In genomic region chr1:150161747-150162581, GRCh38 we compare ENCODE assay signal across 8 cellular contexts. TPM values are rescaled to one million over a fixed set of nuclear protein-coding genes. Genes with fewer than 3 reads are reported as not detected.
DNase-seq lines count a peak whose midpoint lies in the region; ATAC-seq and TF ChIP-seq lines count a peak whose summit lies in the region.

No MANE protein-coding gene starts in this region.

- no peaks in the 10 kb centered on the region for H3K9me3 ChIP-seq in BE2C
- no peaks in the 10 kb centered on the region for H3K9me3 ChIP-seq in liver (ENCODE audit: control insufficient read depth in 4 of 4, low read length in 3 of 4)
- no peaks in the 10 kb centered on the region for H3K9me3 ChIP-seq in vagina

- peak overlapping the region; percentile 19 for H3K27ac ChIP-seq in adipose tissue (ENCODE audit: low read depth, low read length)
- peak overlapping the region; percentile 15 to 81 for H3K27ac ChIP-seq in liver (ENCODE audit: low read depth in 1 of 2, low read length in 2 of 2)
- peak overlapping the region; percentile 95 for H3K27ac ChIP-seq in vagina

- TF ChIP-seq CTCF in BE2C (IDR thresholded peaks at IDR 0.05; ENCODE audit: low read depth, low read length) = peak; percentile 25
- no peak for TF ChIP-seq CTCF in liver (IDR thresholded peaks at IDR 0.05; ENCODE audit: low read depth, low read length, missing input control)
- TF ChIP-seq CTCF in vagina (IDR thresholded peaks at IDR 0.05) = no peak

- ATAC-seq in HG03135 (IDR thresholded peaks at IDR 0.05; ENCODE audit: unreplicated experiment) = no peak

- WGBS in adipose tissue, 3 donors = 58 to 72% (median 62%) methylated on average over 9 of the region's 9 CpGs
- WGBS in liver = 79% methylated on average over 9 of the region's 9 CpGs

- H3K9ac ChIP-seq in liver (ENCODE audit: low read depth in 1 of 2, low read length in 2 of 2) = no peak overlapping the region

- intact Hi-C loops in vagina (cut with DNase I) = loop anchor here (10.0 kb wide), 1 partner anchor 197 kb away; no protein-coding TSS in a partner anchor

- H3K4me3 ChIP-seq in BE2C (ENCODE audit: low read depth, low read length) (no peak overlapping the region; the same call in 1 of the 2 replicates), H7 (ENCODE audit: insufficient read depth, low read depth, low read length) (peak overlapping the region; percentile 25), liver (ENCODE audit: low read depth in 1 of 3, low read length in 3 of 3) (no peak overlapping the region), vagina (peak overlapping the region in 1 of 2 donors; percentile 35)

- peaks cover 20% of the 10 kb centered on the region for H3K4me1 ChIP-seq in BE2C
- H3K4me1 ChIP-seq in liver (ENCODE audit: control insufficient read depth in 4 of 4, insufficient read depth in 4 of 4, low read length in 3 of 4) = peaks cover 0 to 3% (median 0%) of the 10 kb centered on the region in 4 donors
- H3K4me1 ChIP-seq in vagina = peaks cover 52% of the 10 kb centered on the region

- peaks cover 26% of the 10 kb centered on the region for H3K36me3 ChIP-seq in BE2C
- peaks cover 5% of the 10 kb centered on the region for H3K36me3 ChIP-seq in H7 (replicated peaks; ENCODE audit: control insufficient read depth, insufficient read depth, low read length)
- no peaks in the 10 kb centered on the region for H3K36me3 ChIP-seq in liver (ENCODE audit: control insufficient read depth in 4 of 4, insufficient read depth in 3 of 4, low read depth in 1 of 4, low read length in 3 of 4)
- peaks cover 0 to 21% of the 10 kb centered on the region in 2 donors for H3K36me3 ChIP-seq in vagina

- H3K27me3 ChIP-seq in BE2C (no peaks in the 10 kb centered on the region), H7 (ENCODE audit: control insufficient read depth, insufficient read depth, low read length) (no peaks in the 10 kb centered on the region), liver (ENCODE audit: control insufficient read depth in 4 of 4, insufficient read depth in 4 of 4, low read length in 3 of 4) (no peaks in the 10 kb centered on the region), vagina (no peaks in the 10 kb centered on the region)

- no peak for DNase-seq in BE2C
- DNase-seq in H7 = peak; percentile 44
- DNase-seq in vagina (ENCODE audit: extremely low spot score in 2 of 2) = no peak
- DNase-seq in pons (ENCODE audit: low spot score) = no peak
- no peak for DNase-seq in NCI-H2081 (lab: John Stamatoyannopoulos, UW)

- no peak for TF ChIP-seq RAD21 in liver (IDR thresholded peaks at IDR 0.05)

- TF ChIP-seq POLR2A in vagina (IDR thresholded peaks at IDR 0.05) = no peak

TF ChIP-seq in liver, 16 proteins besides CTCF, POLR2A, EP300 and RAD21:
- TF ChIP-seq JUND (IDR thresholded peaks at IDR 0.05) (no peak), REST (IDR thresholded peaks at IDR 0.05) (no peak), RXRA (IDR thresholded peaks at IDR 0.05) (no peak), GABPA (IDR thresholded peaks at IDR 0.05 in 1 of 2, conservative IDR thresholded peaks at IDR 0.05 in 1 of 2) (no peak), FOXA2 (IDR thresholded peaks at IDR 0.05) (no peak), NR2F2 (IDR thresholded peaks at IDR 0.05) (no peak), HNF4A (conservative IDR thresholded peaks at IDR 0.05) (no peak), ZBTB33 (IDR thresholded peaks at IDR 0.05) (no peak), MAX (IDR thresholded peaks at IDR 0.05) (no peak), ATF3 (IDR thresholded peaks at IDR 0.05) (no peak), SP1 (IDR thresholded peaks at IDR 0.05) (no peak), YY1 (IDR thresholded peaks at IDR 0.05) (no peak), FOXA1 (IDR thresholded peaks at IDR 0.05) (no peak), TAF1 (conservative IDR thresholded peaks at IDR 0.05) (no peak), EGR1 (IDR thresholded peaks at IDR 0.05; ENCODE audit: low read depth in 2 of 2) (no peak), HNF4G (IDR thresholded peaks at IDR 0.05) (no peak)

RNA-seq across cellular contexts. Expression of gene PLEKHO1, which starts 12.2 kb away (rescaled TPM):
- 44.5 TPM for polyA plus RNA-seq in BE2C (2012; ENCODE audit: insufficient read depth, insufficient read length, low read depth)
- 69.5 and 85.9 TPM in 2 replicates for total RNA-seq in H7 (2014; rRNA removed; shearing (Covaris generic))
- polyA plus RNA-seq in adipose tissue (10 to 100 TPM in 2 of 3 donors, 1 to 10 TPM in 1; 4.1 to 39.6 (median 29.4) TPM), liver (1 to 10 TPM; 3.5 to 6.3 TPM)
- total RNA-seq in liver (1 to 10 TPM; 5.8 to 8.8 TPM), vagina (33.9 TPM)

Comparison
In these comparisons a context has a peak if more than half of its experiments do, and no peak if none do; other contexts are left out.
1. H3K27ac ChIP-seq: peak in every context shown above with its lines; median percentile 95 in vagina; 48 in liver; 19 in adipose tissue.